ENCODE assay signal across 7 cellular contexts in the genomic region with DNA sequence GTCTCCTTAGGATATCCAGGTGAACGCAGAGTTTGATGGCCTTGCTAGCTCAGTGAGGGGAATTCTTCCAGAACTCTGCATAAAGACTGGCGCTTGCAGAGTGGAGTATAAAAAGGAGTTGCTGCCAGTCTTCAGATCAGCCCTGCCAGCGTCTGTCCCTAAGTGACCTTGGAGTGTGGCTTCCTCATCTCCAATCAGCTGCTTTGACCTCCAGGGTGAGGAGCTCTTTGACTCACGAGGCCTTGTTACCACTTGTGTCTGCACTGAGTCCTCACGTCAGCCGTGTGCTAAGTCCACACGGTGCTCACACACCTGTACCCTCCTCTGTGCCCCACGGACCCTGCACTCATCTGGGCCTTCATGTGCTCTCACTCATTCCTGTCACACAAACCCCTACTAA. TPM values are rescaled to one million over a fixed set of nuclear protein-coding genes. Genes with fewer than 3 reads are reported as not detected.
"Had no signal": no experiment of that assay in that cellular context is flagged by ENCODE, and none has a peak within 500 bp of the region (broad histone marks: within the 10 kb centered on the region; RNA-seq: fewer than 3 reads in every experiment).

No MANE protein-coding gene starts in this region.

RNA-seq across cellular contexts. Expression of a gene that starts 14.6 kb away (rescaled TPM):
- total RNA-seq: GM23248, H4, H7, HepG2, HFFc6, HT1080 had no signal
- polyA plus RNA-seq: GM23248, HepG2, IgD-negative memory B cell had no signal

RNA-seq across cellular contexts. Expression of a gene that starts 28.0 kb away (rescaled TPM):
- total RNA-seq: GM23248, H4, H7, HepG2, HT1080 had no signal
- polyA plus RNA-seq: GM23248, HepG2, IgD-negative memory B cell had no signal

RNA-seq across cellular contexts. Expression of a gene that starts 45.4 kb away (rescaled TPM):
- polyA plus RNA-seq: IgD-negative memory B cell had no signal
